In the genomic region with DNA sequence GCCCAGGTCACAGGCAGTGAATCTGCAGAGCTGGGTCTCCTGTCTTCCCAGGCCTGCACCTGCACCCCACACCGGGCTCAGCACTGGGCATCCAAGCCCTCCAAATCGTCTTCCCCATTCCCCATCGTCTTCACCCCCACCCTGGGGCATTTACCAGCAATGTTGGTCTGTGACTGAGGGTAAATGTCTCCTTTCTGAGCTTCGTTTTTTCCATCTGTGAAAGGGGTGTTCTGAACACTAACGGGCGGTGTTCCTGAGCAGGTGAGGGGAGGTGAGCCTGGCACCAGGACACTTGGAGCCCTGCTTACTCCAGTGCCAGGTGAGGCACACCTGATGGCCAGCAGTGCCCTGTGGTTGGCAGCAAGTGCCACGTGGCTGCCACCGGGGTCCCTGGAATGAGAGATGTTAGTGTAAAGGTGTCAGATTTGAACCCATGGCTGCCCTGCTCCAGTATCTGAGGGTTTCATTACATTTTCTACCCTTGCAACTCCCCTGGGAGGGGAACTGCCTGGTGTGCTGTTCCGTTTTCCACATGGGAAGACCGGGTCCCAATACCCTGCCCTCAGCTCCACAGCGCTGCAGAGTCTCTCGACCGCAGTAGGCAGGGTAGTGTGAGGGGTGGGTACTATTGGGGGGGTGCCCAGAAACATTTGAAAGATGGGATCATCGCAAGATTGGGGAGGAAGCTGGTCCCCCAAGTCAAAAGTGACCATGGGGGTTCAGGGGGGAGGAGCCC, we compare ENCODE assay signal across 8 cellular contexts. TPM values are rescaled to one million over a fixed set of nuclear protein-coding genes. Genes with fewer than 3 reads are reported as not detected.
DNase-seq lines count a peak whose midpoint lies in the region; ATAC-seq, FAIRE-seq and TF ChIP-seq lines count a peak whose summit lies in the region.

No MANE protein-coding gene starts in this region.

- H3K4me3 ChIP-seq in Peyer's patch, result peak overlapping the region; percentile 59 to 77 (median 64)
- peak overlapping the region; percentile 78 to 79 for H3K4me3 ChIP-seq in esophagus (ENCODE audit: low read depth in 1 of 2, low read length in 2 of 2)
- peak overlapping the region; percentile 59 to 95 (median 91) for H3K4me3 ChIP-seq in pancreas

- H3K27ac Mint-ChIP-seq in CD4-positive, alpha-beta T cell, result no peak overlapping the region

- DNase-seq in CD4-positive, alpha-beta T cell, result no peak
- no peak for DNase-seq in Peyer's patch
- DNase-seq in pancreas, result peak in 3 of 6 donors; percentile 52 to 74 (median 66)
- DNase-seq in A172 (ENCODE audit: low spot score), result no peak
- no peak for DNase-seq in NCI-H446 (lab: John Stamatoyannopoulos, UW)

- H3K4me1 Mint-ChIP-seq in CD4-positive, alpha-beta T cell (ENCODE audit: low read depth), result peaks cover 30% of the 10 kb centered on the region

- no peak for TF ChIP-seq POLR2A in Peyer's patch (IDR thresholded peaks at IDR 0.05)

- H3K27me3 ChIP-seq in CD4-positive, alpha-beta T cell (ENCODE audit: control insufficient read depth, insufficient read depth, low read length), result peaks cover 40% of the 10 kb centered on the region
- no peaks in the 10 kb centered on the region for H3K27me3 ChIP-seq in Peyer's patch
- H3K27me3 ChIP-seq in esophagus (ENCODE audit: control insufficient read depth in 1 of 2, insufficient read depth in 2 of 2, low read length in 2 of 2), result no peaks in the 10 kb centered on the region
- no peaks in the 10 kb centered on the region for H3K27me3 ChIP-seq in pancreas

- 59 to 67% methylated on average over 14 of the region's 14 CpGs for WGBS in esophagus, 2 donors
- WGBS in pancreas, 2 donors, result 18 to 19% methylated on average over 14 of the region's 14 CpGs

- H3K27ac ChIP-seq in CD4-positive, alpha-beta T cell (ENCODE audit: low read depth, low read length), result no peak overlapping the region
- peak overlapping the region; percentile 78 to 98 (median 96) for H3K27ac ChIP-seq in Peyer's patch
- peak overlapping the region; percentile 85 to 97 for H3K27ac ChIP-seq in esophagus (ENCODE audit: low read depth in 2 of 2, low read length in 1 of 2)
- H3K27ac ChIP-seq in pancreas, result peak overlapping the region; percentile 97 to 100 (median 98)

- H3K9me3 ChIP-seq in CD4-positive, alpha-beta T cell (ENCODE audit: control insufficient read depth, low read length), result no peaks in the 10 kb centered on the region
- no peaks in the 10 kb centered on the region for H3K9me3 ChIP-seq in Peyer's patch
- no peaks in the 10 kb centered on the region for H3K9me3 ChIP-seq in esophagus (ENCODE audit: control insufficient read depth in 2 of 2, insufficient read depth in 1 of 2, low read depth in 1 of 2, low read length in 1 of 2)
- H3K9me3 ChIP-seq in pancreas, result no peaks in the 10 kb centered on the region

- no peak for ATAC-seq in CD4-positive, alpha-beta T cell (ENCODE audit: poor library complexity)
- peak in 1 of 4 donors; percentile 5 for ATAC-seq in pancreas
- ATAC-seq in GM21367 (IDR thresholded peaks at IDR 0.05; ENCODE audit: unreplicated experiment), result no peak
- no peak for ATAC-seq in HG03460 (IDR thresholded peaks at IDR 0.05; ENCODE audit: unreplicated experiment)

- FAIRE-seq in pancreas (lab: Jason Lieb, UNC), result no peak

- intact Hi-C loops in CD4-positive, alpha-beta T cell (cut with DNase I, micrococcal nuclease), result no loop called here
- intact Hi-C loops in pancreas (cut with DNase I), result no loop called here

- CTCF ChIA-PET in CD4-positive, alpha-beta T cell (lab: Charles Lee), result interaction anchor here (0.6 to 3.7 kb wide), 5 partner anchors 18 to 266 kb away, joined by 3 to 24 read pairs (median 5); partner anchors contain the start of gene LGALS2

- TF ChIP-seq CTCF in CD4-positive, alpha-beta T cell (IDR thresholded peaks at IDR 0.05), result peak; percentile 10
- TF ChIP-seq CTCF in Peyer's patch (IDR thresholded peaks at IDR 0.05) (no peak), pancreas (IDR thresholded peaks at IDR 0.05) (no peak)

- H3K27me3 Mint-ChIP-seq in CD4-positive, alpha-beta T cell, result peaks cover 60% of the 10 kb centered on the region

- H3K36me3 Mint-ChIP-seq in CD4-positive, alpha-beta T cell (ENCODE audit: low read depth), result no peaks in the 10 kb centered on the region

- peaks cover 0 to 61% (median 39%) of the 10 kb centered on the region in 4 donors for H3K4me1 ChIP-seq in Peyer's patch
- H3K4me1 ChIP-seq in esophagus (ENCODE audit: control insufficient read depth in 2 of 2, insufficient read depth in 2 of 2, low read length in 1 of 2), result peaks cover 16 to 29% of the 10 kb centered on the region in 2 donors
- H3K4me1 ChIP-seq in pancreas, result peaks cover 51 to 74% (median 64%) of the 10 kb centered on the region in 3 donors

- POLR2A ChIA-PET in CD4-positive, alpha-beta T cell (lab: Charles Lee), result interaction anchor here (0.6 to 1.1 kb wide), 3 partner anchors 13 to 30 kb away, joined by 3 to 4 read pairs (median 3); no protein-coding TSS in a partner anchor

- peaks cover 0 to 12% (median 0%) of the 10 kb centered on the region in 3 donors for H3K36me3 ChIP-seq in Peyer's patch
- peaks cover 5 to 17% of the 10 kb centered on the region in 2 donors for H3K36me3 ChIP-seq in esophagus (ENCODE audit: control insufficient read depth in 2 of 2, insufficient read depth in 2 of 2, low read length in 1 of 2)
- peaks cover 0 to 12% (median 12%) of the 10 kb centered on the region in 3 donors for H3K36me3 ChIP-seq in pancreas

- H3K9me3 Mint-ChIP-seq in CD4-positive, alpha-beta T cell, result no peaks in the 10 kb centered on the region

- peak overlapping the region; percentile 78 for H3K4me3 Mint-ChIP-seq in CD4-positive, alpha-beta T cell

RNA-seq across cellular contexts. Expression of gene CDC42EP1, which starts 1.9 kb away (rescaled TPM):
- total RNA-seq in CD4-positive, alpha-beta T cell, result not detected
- total RNA-seq in Peyer's patch (10 to 100 TPM; 22.3 to 41.0 (median 34.7) TPM), pancreas (100 to 1,000 TPM in 2 of 6 donors, 10 to 100 TPM in 4; 68.8 to 139 (median 96.1) TPM)
- polyA plus RNA-seq in esophagus (10 to 100 TPM; 50.1 to 64.3 TPM), pancreas (10 to 100 TPM; 78.2 to 79.0 TPM)
- total RNA-seq in A172 (2014; rRNA removed; shearing (Covaris generic)), result 18.2 and 23.0 TPM in 2 replicates

RNA-seq across cellular contexts. Expression of gene LGALS2, which starts 17.7 kb away (rescaled TPM):
- total RNA-seq in CD4-positive, alpha-beta T cell, result 1 to 10 TPM; 2.6 to 3.0 TPM
- total RNA-seq in Peyer's patch (100 to 1,000 TPM in 2 of 4 donors, 10 to 100 TPM in 2; 19.8 to 190 (median 92.7) TPM), pancreas (10 to 100 TPM; 16.0 to 99.5 (median 40.9) TPM)
- polyA plus RNA-seq in esophagus (1 to 10 TPM in 1 of 2 donors, under 1 TPM in 1; 0.20 to 1.3 TPM), pancreas (10 to 100 TPM; 26.2 to 61.7 TPM)
- not detected in 2 replicates for total RNA-seq in A172 (2014; rRNA removed; shearing (Covaris generic))

RNA-seq across cellular contexts. Expression of gene CARD10, which starts 43.0 kb away (rescaled TPM):
- total RNA-seq in CD4-positive, alpha-beta T cell, result under 1 TPM; 0.20 to 0.63 TPM
- total RNA-seq in Peyer's patch (100 to 1,000 TPM in 3 of 4 donors, 10 to 100 TPM in 1; 74.3 to 142 (median 123) TPM), pancreas (10 to 100 TPM in 4 of 6 donors, 1 to 10 TPM in 2; 9.9 to 20.6 (median 11.5) TPM)
- polyA plus RNA-seq in esophagus (10 to 100 TPM; 13.0 to 13.1 TPM), pancreas (10 to 100 TPM; 29.9 to 30.2 TPM)
- total RNA-seq in A172 (2014; rRNA removed; shearing (Covaris generic)), result 20.4 and 41.0 TPM in 2 replicates

RNA-seq across cellular contexts. Expression of gene GGA1, which starts 46.4 kb away (rescaled TPM):
- 10 to 100 TPM; 57.0 to 60.9 TPM for total RNA-seq in CD4-positive, alpha-beta T cell
- 100 to 1,000 TPM in 3 of 4 donors, 10 to 100 TPM in 1; 67.1 to 189 (median 117) TPM for total RNA-seq in Peyer's patch
- 10 to 100 TPM; 34.2 to 55.6 TPM for polyA plus RNA-seq in esophagus
- 10 to 100 TPM; 17.9 to 36.4 (median 21.5) TPM for total RNA-seq in pancreas
- 10 to 100 TPM; 81.5 to 84.9 TPM for polyA plus RNA-seq in pancreas
- total RNA-seq in A172 (2014; rRNA removed; shearing (Covaris generic)), result 18.6 and 24.0 TPM in 2 replicates

Comparison
In these comparisons a context has a peak if more than half of its experiments do, and no peak if none do; other contexts are left out.
1. RNA of gene CDC42EP1, which starts 1.9 kb away (total RNA-seq): 68.8 to 139 TPM in pancreas, 22.3 to 41.0 TPM in Peyer's patch and 18.2 to 23.0 TPM in A172; not detected in CD4-positive, alpha-beta T cell; every median in the first group is over 10 times any median in the second.
2. RNA of gene LGALS2, which starts 17.7 kb away (total RNA-seq): 19.8 to 190 TPM in Peyer's patch and 16.0 to 99.5 TPM in pancreas; 2.6 to 3.0 TPM in CD4-positive, alpha-beta T cell and not detected in A172; every median in the first group is over 4 times any median in the second.
3. RNA of gene CARD10, which starts 43.0 kb away (total RNA-seq): 74.3 to 142 TPM in Peyer's patch, 20.4 to 41.0 TPM in A172 and 9.9 to 20.6 TPM in pancreas; 0.20 to 0.63 TPM in CD4-positive, alpha-beta T cell; every median in the first group is over 4 times any median in the second.
4. Peak in every context shown above with its lines, with median percentiles within 50 percentile points of each other: H3K4me3 ChIP-seq.